Comparison of ENCODE assay signal across 14 cellular contexts in the genomic region with DNA sequence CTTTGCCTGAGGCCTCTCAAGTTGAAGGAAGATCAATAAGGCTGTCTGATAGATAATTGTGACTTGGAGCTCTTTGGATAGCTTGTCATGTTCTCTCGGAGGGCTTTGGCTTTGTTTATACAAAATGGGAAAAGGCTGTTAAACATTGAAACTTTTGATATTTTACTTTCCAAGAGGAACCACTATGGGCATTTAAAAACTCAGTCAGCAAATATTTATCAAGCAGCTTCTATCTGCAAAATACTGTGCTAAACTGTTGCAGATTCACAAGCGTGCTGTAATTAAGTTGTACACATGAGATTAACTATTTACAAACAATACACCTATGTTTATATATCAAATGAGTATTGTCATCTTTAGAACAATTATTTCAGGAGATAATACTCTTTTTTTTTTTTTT. TPM values are rescaled to one million over a fixed set of nuclear protein-coding genes. Genes with fewer than 3 reads are reported as not detected.
DNase-seq lines count a peak whose midpoint lies in the region; TF ChIP-seq lines count a peak whose summit lies in the region.
"Had no signal": no experiment of that assay in that cellular context is flagged by ENCODE, and none has a peak within 500 bp of the region (broad histone marks: within the 10 kb centered on the region; RNA-seq: fewer than 3 reads in every experiment).

No MANE protein-coding gene starts in this region.

- H3K27me3 Mint-ChIP-seq in CD14-positive monocyte (ENCODE audit: low read depth in 3 of 3), result peaks cover 0 to 6% (median 0%) of the 10 kb centered on the region in 3 donors
- H3K27me3 Mint-ChIP-seq in brain, result peaks cover 6% of the 10 kb centered on the region
- H3K27me3 Mint-ChIP-seq in neural progenitor cell (ENCODE audit: insufficient read depth, low read depth), result peaks cover 2% of the 10 kb centered on the region

- H3K9me2 ChIP-seq in Karpas-422 (replicated peaks; ENCODE audit: insufficient read depth, low read length), result no peaks in the 10 kb centered on the region

- no peak for DNase-seq in CD14-positive monocyte (ENCODE audit: low spot score)
- no peak for DNase-seq in Karpas-422
- no peak for DNase-seq in neural progenitor cell (ENCODE audit: low spot score)
- no peak for DNase-seq in KBM-7
- no peak for DNase-seq in amniotic stem cell (lab: John Stamatoyannopoulos, UW)
- DNase-seq in cerebellum (ENCODE audit: low spot score), result no peak
- DNase-seq in stimulated activated naive CD4-positive, alpha-beta T cell treated with Interleukin-2 at 50 U/mL for 16 hours (lab: John Stamatoyannopoulos, UW), result no peak
- DNase-seq: cortex of kidney, mesendoderm, NCI-H1048, NCI-H774 had no signal

- H3K36me3 Mint-ChIP-seq in CD14-positive monocyte, result peaks cover 0 to 3% of the 10 kb centered on the region in 2 donors
- no peaks in the 10 kb centered on the region for H3K36me3 Mint-ChIP-seq in brain
- H3K36me3 Mint-ChIP-seq in neural progenitor cell, result no peaks in the 10 kb centered on the region

- H3K9ac ChIP-seq in Karpas-422 (ENCODE audit: low read length) (0 out of 2 replicates have a peak overlapping the region, but pooled peaks have one; percentile 30), neural progenitor cell (no peak overlapping the region)

- H2AFZ ChIP-seq in Karpas-422 (ENCODE audit: low read length), result no peak overlapping the region
- H2AFZ ChIP-seq in neural progenitor cell (replicated peaks), result peak overlapping the region; percentile 70

- H3K4me1 ChIP-seq in Karpas-422 (ENCODE audit: low read length) (peaks cover 56% of the 10 kb centered on the region), neural progenitor cell (no peaks in the 10 kb centered on the region)

- TF ChIP-seq CTCF in CD14-positive monocyte (IDR thresholded peaks at IDR 0.05) (no peak), brain (conservative IDR thresholded peaks at IDR 0.05) (no peak), neural progenitor cell (IDR thresholded peaks at IDR 0.05) (no peak)

- no peaks in the 10 kb centered on the region for H3K79me2 ChIP-seq in Karpas-422 (ENCODE audit: low read length)
- H3K79me2 ChIP-seq in neural progenitor cell (ENCODE audit: low read depth), result no peaks in the 10 kb centered on the region

- H4K20me1 ChIP-seq in Karpas-422 (ENCODE audit: insufficient read depth, low read depth, low read length), result no peaks in the 10 kb centered on the region
- H4K20me1 ChIP-seq in neural progenitor cell (ENCODE audit: low read depth), result no peaks in the 10 kb centered on the region

- H3K36me3 ChIP-seq in Karpas-422 (ENCODE audit: insufficient read depth, low read length) (no peaks in the 10 kb centered on the region), neural progenitor cell (no peaks in the 10 kb centered on the region)
- H3K36me3 ChIP-seq: gastrocnemius medialis had no signal

- no peaks in the 10 kb centered on the region for H3F3A ChIP-seq in neural progenitor cell (ENCODE audit: low read depth)

- in situ Hi-C loops in KBM-7 (cut with MboI; ENCODE audit: low pct_unique_long_range_greater_than_20kb, low sequenced_read_pairs), result no loop called here

- H3K4me2 ChIP-seq in Karpas-422 (ENCODE audit: low read depth, low read length, poor library complexity, severe bottlenecking), result no peak overlapping the region
- H3K4me2 ChIP-seq in neural progenitor cell, result no peak overlapping the region
- H3K4me2 ChIP-seq: smooth muscle cell had no signal

- no peak overlapping the region for H3K4me3 ChIP-seq in Karpas-422 (ENCODE audit: low read length)
- no peak overlapping the region for H3K4me3 ChIP-seq in neural progenitor cell
- H3K4me3 ChIP-seq: gastrocnemius medialis, smooth muscle cell had no signal

- intact Hi-C loops in CD14-positive monocyte (cut with micrococcal nuclease), result loop anchor here (2.0 to 5.0 kb wide), 3 partner anchors 31 to 160 kb away; a partner anchor contains a TSS

- H3K9me3 Mint-ChIP-seq in CD14-positive monocyte, result peaks cover 0 to 3% (median 0%) of the 10 kb centered on the region in 7 donors
- peaks cover 0 to 2% (median 0%) of the 10 kb centered on the region in 5 experiments for H3K9me3 Mint-ChIP-seq in brain
- no peaks in the 10 kb centered on the region for H3K9me3 Mint-ChIP-seq in neural progenitor cell

- H3K4me3 Mint-ChIP-seq in CD14-positive monocyte (peak overlapping the region in 1 of 2 donors; percentile 62), brain (peak overlapping the region in 2 of 5 experiments; percentile 31 to 43), neural progenitor cell (no peak overlapping the region)

- H3K27me3 ChIP-seq in Karpas-422 (ENCODE audit: low read length) (no peaks in the 10 kb centered on the region), neural progenitor cell (no peaks in the 10 kb centered on the region)
- H3K27me3 ChIP-seq: gastrocnemius medialis had no signal

- H3K27ac ChIP-seq in Karpas-422 (ENCODE audit: low read length) (peak overlapping the region; percentile 65), neural progenitor cell (no peak overlapping the region)

- H3K4me1 Mint-ChIP-seq in CD14-positive monocyte (peaks cover 86% of the 10 kb centered on the region), brain (peaks cover 37% of the 10 kb centered on the region), neural progenitor cell (peaks cover 4% of the 10 kb centered on the region)

- peak overlapping the region; percentile 96 to 99 (median 97) for H3K27ac Mint-ChIP-seq in CD14-positive monocyte
- peak overlapping the region; percentile 27 to 92 (median 80) for H3K27ac Mint-ChIP-seq in brain
- no peak overlapping the region for H3K27ac Mint-ChIP-seq in neural progenitor cell

- H3K9me3 ChIP-seq in Karpas-422 (ENCODE audit: low read length) (no peaks in the 10 kb centered on the region), neural progenitor cell (ENCODE audit: low read depth) (no peaks in the 10 kb centered on the region)
- H3K9me3 ChIP-seq: gastrocnemius medialis had no signal

RNA-seq across cellular contexts. Expression of a gene that starts 34.5 kb away (rescaled TPM):
- polyA plus RNA-seq in CD14-positive monocyte (10 to 100 TPM; 52.5 to 59.4 TPM), brain (ENCODE audit: insufficient read depth, low read depth, low replicate concordance) (29.0 TPM)
- 197 and 232 TPM in 2 replicates for total RNA-seq in Karpas-422 (2014; rRNA removed; shearing (Covaris generic); ENCODE audit: low replicate concordance)
- total RNA-seq in neural progenitor cell (ENCODE audit: low replicate concordance) (45.6 and 46.0 TPM in 2 replicates), cerebellum (41.6 TPM)
